In genomic region chr1:110350360-110350759, GRCh38 we compare ENCODE assay signal across 1 cellular context.
TF ChIP-seq lines count a peak whose summit lies in the region.

No MANE protein-coding gene starts in this region.

TF ChIP-seq in GM12878, 131 proteins besides CTCF, POLR2A, EP300 and RAD21:
- TF ChIP-seq CREB1 (IDR thresholded peaks at IDR 0.05; ENCODE audit: low read depth) = no peak
- TF ChIP-seq, protein P1, sequence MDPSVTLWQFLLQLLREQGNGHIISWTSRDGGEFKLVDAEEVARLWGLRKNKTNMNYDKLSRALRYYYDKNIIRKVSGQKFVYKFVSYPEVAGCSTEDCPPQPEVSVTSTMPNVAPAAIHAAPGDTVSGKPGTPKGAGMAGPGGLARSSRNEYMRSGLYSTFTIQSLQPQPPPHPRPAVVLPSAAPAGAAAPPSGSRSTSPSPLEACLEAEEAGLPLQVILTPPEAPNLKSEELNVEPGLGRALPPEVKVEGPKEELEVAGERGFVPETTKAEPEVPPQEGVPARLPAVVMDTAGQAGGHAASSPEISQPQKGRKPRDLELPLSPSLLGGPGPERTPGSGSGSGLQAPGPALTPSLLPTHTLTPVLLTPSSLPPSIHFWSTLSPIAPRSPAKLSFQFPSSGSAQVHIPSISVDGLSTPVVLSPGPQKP (IDR thresholded peaks at IDR 0.05; ENCODE audit: low read depth, low read length) = no peak
- TF ChIP-seq GABPA (IDR thresholded peaks at IDR 0.05; ENCODE audit: low read depth) = no peak
- no peak for TF ChIP-seq KDM1A (IDR thresholded peaks at IDR 0.05; ENCODE audit: borderline replicate concordance)
- TF ChIP-seq ATF2 (IDR thresholded peaks at IDR 0.05; ENCODE audit: low read length) = no peak
- no peak for TF ChIP-seq SMARCA5 (IDR thresholded peaks at IDR 0.05)
- TF ChIP-seq BMI1 (IDR thresholded peaks at IDR 0.05; ENCODE audit: borderline replicate concordance) = no peak
- no peak for TF ChIP-seq PAX8 (IDR thresholded peaks at IDR 0.05)
- TF ChIP-seq FOXK2 (IDR thresholded peaks at IDR 0.05) = no peak
- TF ChIP-seq ZNF217 (IDR thresholded peaks at IDR 0.05) = no peak
